34 cellular contexts compared by ENCODE assay signal in the genomic region with DNA sequence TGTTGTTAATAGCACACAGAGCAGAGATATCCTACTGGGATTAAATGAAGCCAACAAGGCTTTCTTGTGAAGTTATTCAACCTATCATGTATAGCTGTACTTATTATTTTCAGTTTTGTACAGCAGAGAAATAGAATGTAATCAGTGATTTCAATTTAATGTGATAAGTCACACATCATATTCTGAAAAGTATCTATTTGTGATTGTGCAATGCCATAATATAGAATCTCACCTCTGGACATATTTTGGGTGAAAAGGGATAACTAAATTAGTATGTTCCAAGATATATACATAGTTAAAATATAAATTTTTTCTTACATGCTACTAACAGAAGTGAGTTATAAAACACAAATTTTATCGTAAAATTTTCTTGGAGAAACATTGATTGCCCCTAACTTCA.
"Had no signal": no experiment of that assay in that cellular context is flagged by ENCODE, and none has a peak within 500 bp of the region (broad histone marks: within the 10 kb centered on the region; RNA-seq: fewer than 3 reads in every experiment).

No MANE protein-coding gene starts in this region.

- FAIRE-seq: astrocyte, bronchial epithelial cell had no signal

- H3K4me3 ChIP-seq: adrenal gland, ascending aorta, body of pancreas, breast epithelium, cardiac muscle cell had no signal

- H3K36me3 ChIP-seq: adrenal gland, ascending aorta, brain microvascular endothelial cell, breast epithelium, cardiac muscle cell had no signal

- H3K4me1 ChIP-seq: adrenal gland, ascending aorta, body of pancreas, breast epithelium had no signal

- ATAC-seq: activated naive CD4-positive, alpha-beta T cell treated with anti-CD3 and anti-CD28 coated beads, Interleukin-2, amount 50 U/mL, for 72 hours; activated naive CD8-positive, alpha-beta T cell treated with anti-CD3 and anti-CD28 coated beads, Interleukin-2, amount 50 U/mL, for 24 hours; activated T-cell treated with anti-CD3 and anti-CD28 coated beads, Interleukin-2, amount 50 U/mL, for 4 hours; activated T-cell treated with anti-CD3 and anti-CD28 coated beads, Interleukin-2, amount 50 U/mL, for 72 hours; activated T-helper 17 cell treated with anti-CD3 and anti-CD28 coated beads, Interleukin-2, amount 50 U/mL, for 72 hours; body of pancreas had no signal

- H3K9me3 ChIP-seq: adrenal gland, ascending aorta, body of pancreas, breast epithelium had no signal

- DNase-seq: activated effector memory CD4-positive, alpha-beta T cell treated with anti-CD3 and anti-CD28 coated beads, Interleukin-2, amount 50 U/mL, for 16 hours; activated effector memory CD4-positive, alpha-beta T cell treated with Interleukin-2 at 50 U/mL for 16 hours; activated gamma-delta T cell; activated gamma-delta T cell treated with Interleukin-2 at 50 U/mL for 16 hours; activated naive CD4-positive, alpha-beta T cell; activated naive CD4-positive, alpha-beta T cell treated with anti-CD3 and anti-CD28 coated beads for 36 hours; activated naive CD4-positive, alpha-beta T cell treated with anti-CD3 and anti-CD28 coated beads, Interleukin-2, amount 10 ng/mL, durations not matched to agents 7 days and 5 days; activated naive CD4-positive, alpha-beta T cell treated with anti-CD3 and anti-CD28 coated beads, Interleukin-2, amount 50 U/mL, for 16 hours; activated naive CD4-positive, alpha-beta T cell treated with Interleukin-2 at 50 U/mL for 16 hours; activated naive CD8-positive, alpha-beta T cell treated with anti-CD3 and anti-CD28 coated beads for 36 hours; activated naive CD8-positive, alpha-beta T cell treated with anti-CD3 and anti-CD28 coated beads, Interleukin-2, amount 10 ng/mL, durations not matched to agents 7 days and 5 days; activated naive CD8-positive, alpha-beta T cell treated with anti-CD3 and anti-CD28 coated beads, Interleukin-2, amount 50 U/mL, for 24 hours; activated T-cell treated with anti-CD3 and anti-CD28 coated beads, Interleukin-2, amount 50 U/mL, for 1 hour; activated T-cell treated with anti-CD3 and anti-CD28 coated beads, Interleukin-2, amount 50 U/mL, for 24 hours; activated T-cell treated with anti-CD3 and anti-CD28 coated beads, Interleukin-2, amount 50 U/mL, for 4 hours; activated T-cell treated with anti-CD3 and anti-CD28 coated beads, Interleukin-2, amount 50 U/mL, for 48 hours; activated T-cell treated with anti-CD3 and anti-CD28 coated beads, Interleukin-2, amount 50 U/mL, for 72 hours; adrenal gland; amniotic stem cell; amygdala; anterior cingulate cortex; aorta; body of pancreas; brain microvascular endothelial cell; caudate nucleus; central memory CD4-positive, alpha-beta T cell; cerebellar nuclear complex had no signal

- H3K27ac ChIP-seq: adrenal gland, ascending aorta, body of pancreas, brain microvascular endothelial cell, breast epithelium, cardiac muscle cell had no signal

- H3K27me3 ChIP-seq: adrenal gland, ascending aorta, body of pancreas, brain microvascular endothelial cell, breast epithelium, cardiac muscle cell had no signal
